10 cellular contexts compared by ENCODE assay signal in the genomic region with DNA sequence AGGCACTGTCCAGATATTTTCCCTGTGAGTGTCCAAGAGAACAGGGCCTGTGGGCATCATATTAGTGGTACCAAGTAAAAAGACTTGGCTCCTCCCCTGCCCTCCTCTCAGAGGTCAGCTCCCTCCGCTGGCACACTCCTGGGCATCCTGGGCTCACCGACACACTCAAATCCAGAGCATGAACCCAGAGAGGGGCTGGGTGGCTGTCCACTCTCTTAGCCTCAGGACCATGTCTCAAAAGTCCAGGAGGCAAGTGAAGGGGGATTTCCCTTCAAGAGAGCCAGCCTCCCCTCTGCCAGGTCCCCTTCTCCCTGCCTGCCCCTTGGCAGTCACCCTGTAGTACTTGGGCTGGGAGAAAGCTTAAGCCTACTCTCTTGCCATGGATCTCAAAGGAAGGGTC. TPM values are rescaled to one million over a fixed set of nuclear protein-coding genes. Genes with fewer than 3 reads are reported as not detected.
DNase-seq lines count a peak whose midpoint lies in the region; ATAC-seq, FAIRE-seq and TF ChIP-seq lines count a peak whose summit lies in the region.
"Had no signal": no experiment of that assay in that cellular context is flagged by ENCODE, and none has a peak within 500 bp of the region (broad histone marks: within the 10 kb centered on the region; RNA-seq: fewer than 3 reads in every experiment).

No MANE protein-coding gene starts in this region.

- no peaks in the 10 kb centered on the region for H3K27me3 Mint-ChIP-seq in IgD-negative memory B cell
- no peaks in the 10 kb centered on the region for H3K27me3 Mint-ChIP-seq in activated T-helper 17 cell treated with anti-CD3 and anti-CD28 coated beads, Interleukin-2, amount 50 U/mL, for 72 hours
- no peaks in the 10 kb centered on the region for H3K27me3 Mint-ChIP-seq in stimulated activated naive CD8-positive, alpha-beta T cell treated with anti-CD3 and anti-CD28 coated beads, Interleukin-15, amount 100 ng/mL, for 72 hours

- H3K36me3 Mint-ChIP-seq in IgD-negative memory B cell, result no peaks in the 10 kb centered on the region
- H3K36me3 Mint-ChIP-seq in activated T-helper 17 cell treated with anti-CD3 and anti-CD28 coated beads, Interleukin-2, amount 50 U/mL, for 72 hours (ENCODE audit: low read depth), result peaks cover 18% of the 10 kb centered on the region

- no peak overlapping the region for H3K4me3 ChIP-seq in kidney (ENCODE audit: low read length in 2 of 2)

- peaks cover 82 to 87% of the 10 kb centered on the region in 2 donors for H3K4me1 ChIP-seq in kidney (ENCODE audit: control insufficient read depth in 1 of 2, insufficient read depth in 1 of 2, low read depth in 1 of 2, low read length in 2 of 2)

- no peak for TF ChIP-seq CTCF in kidney (IDR thresholded peaks at IDR 0.05; ENCODE audit: borderline replicate concordance, extremely low read depth, insufficient read depth)

- intact Hi-C loops in kidney (cut with DNase I), result no loop called here

- no peaks in the 10 kb centered on the region for H3K36me3 ChIP-seq in kidney (ENCODE audit: control insufficient read depth in 1 of 2, insufficient read depth in 2 of 2, low read length in 2 of 2)

- peaks cover 43 to 62% (median 52%) of the 10 kb centered on the region in 3 donors for H3K4me1 Mint-ChIP-seq in IgD-negative memory B cell
- peaks cover 58% of the 10 kb centered on the region for H3K4me1 Mint-ChIP-seq in activated T-helper 17 cell treated with anti-CD3 and anti-CD28 coated beads, Interleukin-2, amount 50 U/mL, for 72 hours
- peaks cover 100% of the 10 kb centered on the region for H3K4me1 Mint-ChIP-seq in stimulated activated naive CD8-positive, alpha-beta T cell treated with anti-CD3 and anti-CD28 coated beads, Interleukin-15, amount 100 ng/mL, for 72 hours

- peak overlapping the region; percentile 64 to 93 (median 88) for H3K4me3 Mint-ChIP-seq in IgD-negative memory B cell
- peak overlapping the region; percentile 98 for H3K4me3 Mint-ChIP-seq in activated T-helper 17 cell treated with anti-CD3 and anti-CD28 coated beads, Interleukin-2, amount 50 U/mL, for 72 hours
- peak overlapping the region; percentile 84 to 97 for H3K4me3 Mint-ChIP-seq in stimulated activated naive CD8-positive, alpha-beta T cell treated with anti-CD3 and anti-CD28 coated beads, Interleukin-15, amount 100 ng/mL, for 72 hours

- peak overlapping the region; percentile 90 to 92 for H3K27ac ChIP-seq in kidney (ENCODE audit: low read depth in 2 of 2, low read length in 2 of 2)

- H3K9ac ChIP-seq in kidney (ENCODE audit: low read length in 2 of 2), result peak overlapping the region; percentile 43 to 46

- ATAC-seq in activated T-helper 17 cell treated with anti-CD3 and anti-CD28 coated beads, Interleukin-2, amount 50 U/mL, for 72 hours (replicated peaks), result no peak
- no peak for ATAC-seq in stimulated activated naive CD8-positive, alpha-beta T cell treated with anti-CD3 and anti-CD28 coated beads, Interleukin-15, amount 100 ng/mL, for 72 hours
- ATAC-seq in GM18907 (IDR thresholded peaks at IDR 0.05; ENCODE audit: unreplicated experiment), result no peak

- H3K9me3 ChIP-seq in kidney (ENCODE audit: control insufficient read depth in 1 of 2, low read length in 2 of 2), result no peaks in the 10 kb centered on the region

- DNase-seq in kidney, result peak; percentile 63
- DNase-seq in stimulated activated naive CD8-positive, alpha-beta T cell treated with anti-CD3 and anti-CD28 coated beads, Interleukin-15, amount 100 ng/mL, for 72 hours, result peak in 1 of 2 donors; percentile 10
- no peak for DNase-seq in ureter (ENCODE audit: low spot score)
- DNase-seq in NCI-H2196 treated with DMSO at 0.1 percent for 48 hours (lab: John Stamatoyannopoulos, UW; ENCODE audit: unreplicated experiment), result no peak
- DNase-seq: cerebellar nuclear complex, SHP77 treated with DMSO at 0.1 percent for 48 hours had no signal

- H3K27ac Mint-ChIP-seq in IgD-negative memory B cell, result peak overlapping the region; percentile 97 to 98 (median 98)
- peak overlapping the region; percentile 85 for H3K27ac Mint-ChIP-seq in activated T-helper 17 cell treated with anti-CD3 and anti-CD28 coated beads, Interleukin-2, amount 50 U/mL, for 72 hours
- peak overlapping the region; percentile 80 to 94 for H3K27ac Mint-ChIP-seq in stimulated activated naive CD8-positive, alpha-beta T cell treated with anti-CD3 and anti-CD28 coated beads, Interleukin-15, amount 100 ng/mL, for 72 hours

- H3K9me3 Mint-ChIP-seq in IgD-negative memory B cell, result no peaks in the 10 kb centered on the region
- H3K9me3 Mint-ChIP-seq in activated T-helper 17 cell treated with anti-CD3 and anti-CD28 coated beads, Interleukin-2, amount 50 U/mL, for 72 hours, result no peaks in the 10 kb centered on the region
- no peaks in the 10 kb centered on the region for H3K9me3 Mint-ChIP-seq in stimulated activated naive CD8-positive, alpha-beta T cell treated with anti-CD3 and anti-CD28 coated beads, Interleukin-15, amount 100 ng/mL, for 72 hours

- no peak for FAIRE-seq in kidney (lab: Jason Lieb, UNC)

RNA-seq across cellular contexts. Expression of gene BCL9L, which starts 10.3 kb away (rescaled TPM):
- 2.8 TPM for polyA plus RNA-seq in IgD-negative memory B cell
- 10 to 100 TPM; 30.2 to 49.6 TPM for total RNA-seq in activated T-helper 17 cell treated with anti-CD3 and anti-CD28 coated beads, Interleukin-2, amount 50 U/mL, for 72 hours
- total RNA-seq in kidney, result 57.5 TPM
- 5.0 TPM for polyA plus RNA-seq in kidney (ENCODE audit: insufficient read depth, low read depth, low replicate concordance)
- total RNA-seq in ureter, result 87.8 TPM

RNA-seq across cellular contexts. Expression of gene CXCR5, which starts 31.7 kb away (rescaled TPM):
- 93.4 TPM for polyA plus RNA-seq in IgD-negative memory B cell
- total RNA-seq in activated T-helper 17 cell treated with anti-CD3 and anti-CD28 coated beads, Interleukin-2, amount 50 U/mL, for 72 hours, result 10 to 100 TPM in 1 of 2 donors, 1 to 10 TPM in 1; 8.0 to 20.2 TPM
- 1.1 TPM for total RNA-seq in kidney
- not detected for polyA plus RNA-seq in kidney (ENCODE audit: insufficient read depth, low read depth, low replicate concordance)
- not detected for total RNA-seq in ureter

RNA-seq across cellular contexts. Expression of gene UPK2, which starts 40.7 kb away (rescaled TPM):
- polyA plus RNA-seq in IgD-negative memory B cell (not detected), kidney (ENCODE audit: insufficient read depth, low read depth, low replicate concordance) (not detected)
- total RNA-seq in activated T-helper 17 cell treated with anti-CD3 and anti-CD28 coated beads, Interleukin-2, amount 50 U/mL, for 72 hours, result 1 to 10 TPM in 1 of 2 donors, under 1 TPM in 1; 0.43 to 7.1 TPM
- total RNA-seq in kidney (not detected), ureter (240 TPM)
- total RNA-seq: mononuclear cell had no signal

RNA-seq across cellular contexts. Expression of gene FOXR1, which starts 56.2 kb away (rescaled TPM):
- polyA plus RNA-seq in IgD-negative memory B cell (not detected), kidney (ENCODE audit: insufficient read depth, low read depth, low replicate concordance) (not detected)
- under 1 TPM in 1 of 2 donors, not detected in 1; 0.98 TPM for total RNA-seq in activated T-helper 17 cell treated with anti-CD3 and anti-CD28 coated beads, Interleukin-2, amount 50 U/mL, for 72 hours
- total RNA-seq in kidney (not detected), ureter (not detected)
- total RNA-seq: mononuclear cell had no signal

Comparison
In these comparisons a context has a peak if more than half of its experiments do, and no peak if none do; other contexts are left out.
1. RNA of gene UPK2, which starts 40.7 kb away (total RNA-seq): 240 TPM in ureter (single experiment); 0.43 to 7.1 TPM in activated T-helper 17 cell treated with anti-CD3 and anti-CD28 coated beads, Interleukin-2, amount 50 U/mL, for 72 hours and not detected in kidney (single experiment); every median in the first group is over 10 times any median in the second.
2. Peak in every context shown above with its lines, with median percentiles within 50 percentile points of each other: H3K27ac Mint-ChIP-seq and H3K4me3 Mint-ChIP-seq.